Comparison of ENCODE assay signal across 13 cellular contexts in genomic region chr20:52031574-52032303, GRCh38.
DNase-seq lines count a peak whose midpoint lies in the region; TF ChIP-seq lines count a peak whose summit lies in the region.
"Had no signal": no experiment of that assay in that cellular context is flagged by ENCODE, and none has a peak within 500 bp of the region (broad histone marks: within the 10 kb centered on the region; RNA-seq: fewer than 3 reads in every experiment).

No MANE protein-coding gene starts in this region.

- no peaks in the 10 kb centered on the region for H3K9me3 ChIP-seq in PC-9 (ENCODE audit: insufficient read depth, low read depth)
- H3K9me3 ChIP-seq: adrenal gland, neutrophil, testis had no signal

- H3K4me1 Mint-ChIP-seq in activated naive CD8-positive, alpha-beta T cell treated with anti-CD3 and anti-CD28 coated beads for 36 hours = peaks cover 25% of the 10 kb centered on the region

- no peaks in the 10 kb centered on the region for H3K9me3 Mint-ChIP-seq in activated naive CD8-positive, alpha-beta T cell treated with anti-CD3 and anti-CD28 coated beads for 36 hours

- no peak overlapping the region for H3K27ac ChIP-seq in PC-9
- H3K27ac ChIP-seq: adrenal gland, neutrophil, testis had no signal

- POLR2A ChIA-PET in PC-9 (lab: Charles Lee; ENCODE audit: unreplicated experiment) = interaction anchor here (0.7 kb wide), 1 partner anchor 11 kb away, joined by 5 read pairs; no protein-coding TSS in a partner anchor

- no peaks in the 10 kb centered on the region; the same call in 1 of the 2 replicates for H4K20me1 ChIP-seq in PC-9 (ENCODE audit: insufficient read depth)

- no peak for TF ChIP-seq CTCF in PC-9 (conservative IDR thresholded peaks at IDR 0.05)

- H3K27me3 ChIP-seq in PC-9 (ENCODE audit: insufficient read depth, low read depth) = no peaks in the 10 kb centered on the region
- H3K27me3 ChIP-seq: adrenal gland, testis had no signal

- no peak overlapping the region for H3K4me3 ChIP-seq in PC-9
- H3K4me3 ChIP-seq: adrenal gland, testis had no signal

- BruUV-seq in PC-9 (replicated peaks; lab: Mats Ljungman, UMichigan) = no TSS peak

- no peaks in the 10 kb centered on the region for H3K4me1 ChIP-seq in PC-9 (replicated peaks; ENCODE audit: insufficient read depth)
- H3K4me1 ChIP-seq: adrenal gland had no signal

- no peaks in the 10 kb centered on the region for H3K79me2 ChIP-seq in PC-9 (ENCODE audit: low read depth)

- peak overlapping the region; percentile 80 for H3K27ac Mint-ChIP-seq in activated naive CD8-positive, alpha-beta T cell treated with anti-CD3 and anti-CD28 coated beads for 36 hours

- H3K4me3 Mint-ChIP-seq in activated naive CD8-positive, alpha-beta T cell treated with anti-CD3 and anti-CD28 coated beads for 36 hours = no peak overlapping the region

- no peaks in the 10 kb centered on the region for H3K27me3 Mint-ChIP-seq in activated naive CD8-positive, alpha-beta T cell treated with anti-CD3 and anti-CD28 coated beads for 36 hours

- DNase-seq in stimulated activated CD8-positive, alpha-beta memory T cell treated with anti-CD3 and anti-CD28 coated beads, Interleukin-7, amount 100 ng/mL, for 4 hours (ENCODE audit: low read depth in 2 of 2) = peak; percentile 5 to 11
- DNase-seq in stimulated activated CD8-positive, alpha-beta memory T cell treated with anti-CD3 and anti-CD28 coated beads, Interleukin-4, amount 100 ng/mL, for 48 hours = no peak
- DNase-seq in activated naive CD8-positive, alpha-beta T cell treated with anti-CD3 and anti-CD28 coated beads for 36 hours = peak; percentile 19
- DNase-seq in kidney glomerular epithelial cell (lab: John Stamatoyannopoulos, UW) (peak; percentile 49), C1 segment of cervical spinal cord (lab: John Stamatoyannopoulos, UW) (no peak), PC-9 (no peak)
- DNase-seq in stimulated activated naive CD4-positive, alpha-beta T cell treated with Interleukin-2 at 50 U/mL for 16 hours (lab: John Stamatoyannopoulos, UW) = no peak
- DNase-seq in stimulated activated CD4-positive, alpha-beta T cell treated with anti-CD3 and anti-CD28 coated beads, Interleukin-15, amount 100 ng/mL, for 24 hours = no peak
- DNase-seq: GF-D8, NCI-H69, testis had no signal

- H3F3A ChIP-seq in PC-9 (ENCODE audit: insufficient read depth, low read depth) = no peaks in the 10 kb centered on the region

- no peak overlapping the region for H3K4me2 ChIP-seq in PC-9

- intact Hi-C loops in PC-9 (cut with micrococcal nuclease; ENCODE audit: unreplicated experiment) = no loop called here

- CTCF ChIA-PET in PC-9 (lab: Charles Lee) = no interaction called here

- no peak overlapping the region for H2AFZ ChIP-seq in PC-9

- H3K36me3 ChIP-seq in PC-9 (ENCODE audit: low read depth) = no peaks in the 10 kb centered on the region
- H3K36me3 ChIP-seq: adrenal gland, neutrophil had no signal

- H3K36me3 Mint-ChIP-seq in activated naive CD8-positive, alpha-beta T cell treated with anti-CD3 and anti-CD28 coated beads for 36 hours = peaks cover 13% of the 10 kb centered on the region

- H3K9me2 ChIP-seq in PC-9 (ENCODE audit: insufficient read depth) = no peaks in the 10 kb centered on the region

Comparison
In these comparisons a context has a peak if more than half of its experiments do, and no peak if none do; other contexts are left out.
1. DNase-seq: peak in stimulated activated CD8-positive, alpha-beta memory T cell treated with anti-CD3 and anti-CD28 coated beads, Interleukin-7, amount 100 ng/mL, for 4 hours (2 of 2), activated naive CD8-positive, alpha-beta T cell treated with anti-CD3 and anti-CD28 coated beads for 36 hours (single experiment) and kidney glomerular epithelial cell (single experiment); none in stimulated activated CD8-positive, alpha-beta memory T cell treated with anti-CD3 and anti-CD28 coated beads, Interleukin-4, amount 100 ng/mL, for 48 hours (single experiment), stimulated activated naive CD4-positive, alpha-beta T cell treated with Interleukin-2 at 50 U/mL for 16 hours (single experiment), C1 segment of cervical spinal cord (0 of 14), PC-9 (0 of 2) and stimulated activated CD4-positive, alpha-beta T cell treated with anti-CD3 and anti-CD28 coated beads, Interleukin-15, amount 100 ng/mL, for 24 hours (single experiment).